In the genomic region with DNA sequence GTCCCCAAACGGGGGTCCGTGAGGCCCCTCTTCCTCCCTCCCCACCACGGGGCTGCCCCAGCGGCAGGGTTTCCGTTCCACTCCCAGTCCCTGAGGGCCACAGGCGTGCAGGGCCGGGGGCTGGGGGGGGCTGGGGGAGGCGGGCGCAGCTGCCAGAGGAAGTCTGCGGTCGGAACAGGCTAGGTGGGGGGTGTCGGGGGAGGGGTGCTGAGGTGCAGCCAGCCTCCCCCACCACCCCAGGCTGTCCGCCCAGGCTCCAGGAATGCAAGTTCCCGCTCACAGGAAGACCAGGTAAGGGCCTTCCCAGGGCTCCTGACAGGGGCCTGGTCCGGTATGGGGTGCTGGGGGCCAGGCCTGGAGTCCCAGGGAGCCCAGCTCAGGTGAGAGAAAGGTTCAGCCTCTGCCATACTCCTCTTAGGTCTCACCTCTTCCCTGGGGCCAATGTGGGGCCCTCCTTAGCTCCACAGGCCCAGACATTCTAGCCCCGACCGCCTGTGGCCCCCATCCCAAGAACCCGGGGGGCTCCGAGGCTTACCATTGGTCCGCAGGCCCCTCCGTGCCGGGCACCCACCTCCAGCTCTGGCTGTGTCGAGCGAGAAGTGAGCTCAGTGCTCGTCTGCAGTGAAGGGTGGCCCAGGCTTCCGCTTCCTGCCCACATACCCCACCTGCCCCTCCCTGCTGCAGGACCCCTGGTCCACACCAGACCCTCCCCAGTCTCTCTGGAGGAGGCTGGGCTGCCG, we compare ENCODE assay signal across 1 cellular context.
A peak's percentile ranks its signal among the peaks of the same experiment; 100 is the strongest.
TF ChIP-seq lines count a peak whose summit lies in the region.

A gene with protein sequence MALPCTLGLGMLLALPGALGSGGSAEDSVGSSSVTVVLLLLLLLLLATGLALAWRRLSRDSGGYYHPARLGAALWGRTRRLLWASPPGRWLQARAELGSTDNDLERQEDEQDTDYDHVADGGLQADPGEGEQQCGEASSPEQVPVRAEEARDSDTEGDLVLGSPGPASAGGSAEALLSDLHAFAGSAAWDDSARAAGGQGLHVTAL (minus strand): TSS at position 601 of the 740 bp plus-strand sequence. CDS start 63 bp downstream, at position 538.

TF ChIP-seq in H1, 55 proteins besides CTCF, POLR2A, EP300 and RAD21:
- TF ChIP-seq TEAD4 (IDR thresholded peaks at IDR 0.05; ENCODE audit: low read depth, low read length) (peak; percentile 16; the same call in 1 of the 2 replicates), TCF12 (IDR thresholded peaks at IDR 0.05; ENCODE audit: low read depth, low read length) (no peak)
